Comparison of ENCODE assay signal across 1 cellular context in the genomic region with DNA sequence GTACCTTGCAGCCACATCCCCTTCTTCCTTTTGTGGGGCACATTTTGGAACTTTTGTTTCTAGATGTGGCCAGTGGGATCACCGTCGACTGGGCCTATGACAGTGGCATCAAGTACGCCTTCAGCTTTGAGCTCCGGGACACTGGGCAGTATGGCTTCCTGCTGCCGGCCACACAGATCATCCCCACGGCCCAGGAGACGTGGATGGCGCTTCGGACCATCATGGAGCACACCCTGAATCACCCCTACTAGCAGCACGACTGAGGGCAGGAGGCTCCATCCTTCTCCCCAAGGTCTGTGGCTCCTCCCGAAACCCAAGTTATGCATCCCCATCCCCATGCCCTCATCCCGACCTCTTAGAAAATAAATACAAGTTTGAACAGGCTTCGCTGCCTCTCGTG.
TF ChIP-seq lines count a peak whose summit lies in the region.

No MANE protein-coding gene starts in this region.

TF ChIP-seq in K562, 482 proteins besides CTCF, POLR2A, EP300 and RAD21:
- TF ChIP-seq ZNF140 (CRISPR knock-in tag; IDR thresholded peaks at IDR 0.05): no peak
- no peak for TF ChIP-seq HDGF (IDR thresholded peaks at IDR 0.05)
- TF ChIP-seq RHOXF2B (CRISPR knock-in tag; conservative IDR thresholded peaks at IDR 0.05): no peak
- no peak for TF ChIP-seq NELFE (IDR thresholded peaks at IDR 0.05; ENCODE audit: insufficient read depth, insufficient read length)
- TF ChIP-seq SMAD4 (CRISPR knock-in tag; conservative IDR thresholded peaks at IDR 0.05): no peak
- no peak for TF ChIP-seq CREM (IDR thresholded peaks at IDR 0.05; ENCODE audit: low read depth)
- TF ChIP-seq EHMT2 (IDR thresholded peaks at IDR 0.05): no peak
- TF ChIP-seq POLR3G (IDR thresholded peaks at IDR 0.05; ENCODE audit: extremely low read depth, insufficient read length, insufficient replicate concordance): no peak
- TF ChIP-seq ZNF766 (CRISPR knock-in tag; conservative IDR thresholded peaks at IDR 0.05): no peak
- TF ChIP-seq, protein P1, sequence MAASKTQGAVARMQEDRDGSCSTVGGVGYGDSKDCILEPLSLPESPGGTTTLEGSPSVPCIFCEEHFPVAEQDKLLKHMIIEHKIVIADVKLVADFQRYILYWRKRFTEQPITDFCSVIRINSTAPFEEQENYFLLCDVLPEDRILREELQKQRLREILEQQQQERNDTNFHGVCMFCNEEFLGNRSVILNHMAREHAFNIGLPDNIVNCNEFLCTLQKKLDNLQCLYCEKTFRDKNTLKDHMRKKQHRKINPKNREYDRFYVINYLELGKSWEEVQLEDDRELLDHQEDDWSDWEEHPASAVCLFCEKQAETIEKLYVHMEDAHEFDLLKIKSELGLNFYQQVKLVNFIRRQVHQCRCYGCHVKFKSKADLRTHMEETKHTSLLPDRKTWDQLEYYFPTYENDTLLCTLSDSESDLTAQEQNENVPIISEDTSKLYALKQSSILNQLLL (CRISPR knock-in tag; IDR thresholded peaks at IDR 0.05; ENCODE audit: borderline replicate concordance): no peak
- TF ChIP-seq SRSF7 (optimal IDR thresholded peaks at IDR 0.05; ENCODE audit: low read depth, low read length): no peak
- TF ChIP-seq, protein P2, sequence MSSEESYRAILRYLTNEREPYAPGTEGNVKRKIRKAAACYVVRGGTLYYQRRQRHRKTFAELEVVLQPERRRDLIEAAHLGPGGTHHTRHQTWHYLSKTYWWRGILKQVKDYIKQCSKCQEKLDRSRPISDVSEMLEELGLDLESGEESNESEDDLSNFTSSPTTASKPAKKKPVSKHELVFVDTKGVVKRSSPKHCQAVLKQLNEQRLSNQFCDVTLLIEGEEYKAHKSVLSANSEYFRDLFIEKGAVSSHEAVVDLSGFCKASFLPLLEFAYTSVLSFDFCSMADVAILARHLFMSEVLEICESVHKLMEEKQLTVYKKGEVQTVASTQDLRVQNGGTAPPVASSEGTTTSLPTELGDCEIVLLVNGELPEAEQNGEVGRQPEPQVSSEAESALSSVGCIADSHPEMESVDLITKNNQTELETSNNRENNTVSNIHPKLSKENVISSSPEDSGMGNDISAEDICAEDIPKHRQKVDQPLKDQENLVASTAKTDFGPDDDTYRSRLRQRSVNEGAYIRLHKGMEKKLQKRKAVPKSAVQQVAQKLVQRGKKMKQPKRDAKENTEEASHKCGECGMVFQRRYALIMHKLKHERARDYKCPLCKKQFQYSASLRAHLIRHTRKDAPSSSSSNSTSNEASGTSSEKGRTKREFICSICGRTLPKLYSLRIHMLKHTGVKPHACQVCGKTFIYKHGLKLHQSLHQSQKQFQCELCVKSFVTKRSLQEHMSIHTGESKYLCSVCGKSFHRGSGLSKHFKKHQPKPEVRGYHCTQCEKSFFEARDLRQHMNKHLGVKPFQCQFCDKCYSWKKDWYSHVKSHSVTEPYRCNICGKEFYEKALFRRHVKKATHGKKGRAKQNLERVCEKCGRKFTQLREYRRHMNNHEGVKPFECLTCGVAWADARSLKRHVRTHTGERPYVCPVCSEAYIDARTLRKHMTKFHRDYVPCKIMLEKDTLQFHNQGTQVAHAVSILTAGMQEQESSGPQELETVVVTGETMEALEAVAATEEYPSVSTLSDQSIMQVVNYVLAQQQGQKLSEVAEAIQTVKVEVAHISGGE (CRISPR knock-in tag; IDR thresholded peaks at IDR 0.05): no peak
- no peak for TF ChIP-seq XRCC5 (IDR thresholded peaks at IDR 0.05; ENCODE audit: low read depth, low read length)
- TF ChIP-seq MEIS2 (IDR thresholded peaks at IDR 0.05; ENCODE audit: partially characterized antibody): no peak
- no peak for TF ChIP-seq ZNF644 (tag; IDR thresholded peaks at IDR 0.05; ENCODE audit: low read depth)
- TF ChIP-seq, protein P3, sequence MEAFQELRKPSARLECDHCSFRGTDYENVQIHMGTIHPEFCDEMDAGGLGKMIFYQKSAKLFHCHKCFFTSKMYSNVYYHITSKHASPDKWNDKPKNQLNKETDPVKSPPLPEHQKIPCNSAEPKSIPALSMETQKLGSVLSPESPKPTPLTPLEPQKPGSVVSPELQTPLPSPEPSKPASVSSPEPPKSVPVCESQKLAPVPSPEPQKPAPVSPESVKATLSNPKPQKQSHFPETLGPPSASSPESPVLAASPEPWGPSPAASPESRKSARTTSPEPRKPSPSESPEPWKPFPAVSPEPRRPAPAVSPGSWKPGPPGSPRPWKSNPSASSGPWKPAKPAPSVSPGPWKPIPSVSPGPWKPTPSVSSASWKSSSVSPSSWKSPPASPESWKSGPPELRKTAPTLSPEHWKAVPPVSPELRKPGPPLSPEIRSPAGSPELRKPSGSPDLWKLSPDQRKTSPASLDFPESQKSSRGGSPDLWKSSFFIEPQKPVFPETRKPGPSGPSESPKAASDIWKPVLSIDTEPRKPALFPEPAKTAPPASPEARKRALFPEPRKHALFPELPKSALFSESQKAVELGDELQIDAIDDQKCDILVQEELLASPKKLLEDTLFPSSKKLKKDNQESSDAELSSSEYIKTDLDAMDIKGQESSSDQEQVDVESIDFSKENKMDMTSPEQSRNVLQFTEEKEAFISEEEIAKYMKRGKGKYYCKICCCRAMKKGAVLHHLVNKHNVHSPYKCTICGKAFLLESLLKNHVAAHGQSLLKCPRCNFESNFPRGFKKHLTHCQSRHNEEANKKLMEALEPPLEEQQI (IDR thresholded peaks at IDR 0.05): no peak
- TF ChIP-seq MTA3 (IDR thresholded peaks at IDR 0.05; ENCODE audit: borderline replicate concordance): no peak
- no peak for TF ChIP-seq ZC3H8 (IDR thresholded peaks at IDR 0.05)
- no peak for TF ChIP-seq GABPA (tag; conservative IDR thresholded peaks at IDR 0.05; ENCODE audit: low read depth)
- TF ChIP-seq, protein P4, sequence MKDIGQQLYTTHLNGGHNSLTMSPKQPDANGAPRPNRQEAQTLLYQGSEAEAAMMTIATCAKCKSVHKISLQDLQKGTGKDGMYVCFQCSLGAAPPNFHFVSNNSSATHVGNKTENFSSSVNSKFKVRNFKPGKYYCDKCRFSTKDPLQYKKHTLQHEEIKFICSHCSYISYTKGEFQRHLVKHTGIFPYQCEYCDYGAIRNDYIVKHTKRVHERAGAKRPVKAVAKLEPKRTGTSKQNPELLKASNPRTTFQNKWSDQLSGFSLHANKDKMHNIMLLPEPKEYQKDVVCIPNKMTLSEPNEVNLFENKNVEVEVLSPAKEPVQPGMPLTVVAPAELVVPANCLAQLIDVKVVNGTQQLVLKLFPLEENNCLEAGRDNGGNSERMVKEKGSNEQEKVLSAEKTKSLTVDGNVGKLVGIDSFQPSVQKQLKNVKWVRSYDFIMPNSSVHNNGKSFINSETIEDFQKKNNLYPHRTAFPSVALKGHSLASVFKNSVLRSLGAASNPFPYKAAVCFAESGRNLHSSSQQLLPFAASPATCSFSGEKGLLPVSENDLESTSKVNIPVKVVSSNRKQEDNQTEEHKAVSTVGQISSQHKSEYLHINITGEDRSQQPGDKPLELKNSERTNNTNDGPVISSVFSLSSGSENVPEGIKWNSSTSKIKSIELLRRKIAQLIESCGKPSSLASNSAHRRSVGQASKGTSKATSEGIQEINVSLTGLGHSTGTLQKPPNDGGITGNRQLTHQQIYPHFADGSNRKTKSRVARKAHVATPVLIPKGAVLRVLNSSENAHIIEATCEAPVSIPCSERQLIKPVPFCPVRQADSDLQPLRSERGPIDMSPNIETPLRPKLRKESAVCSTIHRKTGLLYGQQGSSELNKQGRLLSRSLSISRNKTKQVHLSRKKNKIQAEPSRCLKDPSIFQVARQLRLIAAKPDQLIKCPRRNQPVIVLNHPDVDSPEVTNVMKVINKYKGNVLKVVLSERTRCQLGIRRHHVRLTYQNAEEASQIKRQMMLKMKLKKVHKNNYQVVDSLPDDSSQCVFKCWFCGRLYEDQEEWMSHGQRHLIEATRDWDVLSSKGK (CRISPR knock-in tag; IDR thresholded peaks at IDR 0.05): no peak
